ENCODE assay signal across 13 cellular contexts in the genomic region with DNA sequence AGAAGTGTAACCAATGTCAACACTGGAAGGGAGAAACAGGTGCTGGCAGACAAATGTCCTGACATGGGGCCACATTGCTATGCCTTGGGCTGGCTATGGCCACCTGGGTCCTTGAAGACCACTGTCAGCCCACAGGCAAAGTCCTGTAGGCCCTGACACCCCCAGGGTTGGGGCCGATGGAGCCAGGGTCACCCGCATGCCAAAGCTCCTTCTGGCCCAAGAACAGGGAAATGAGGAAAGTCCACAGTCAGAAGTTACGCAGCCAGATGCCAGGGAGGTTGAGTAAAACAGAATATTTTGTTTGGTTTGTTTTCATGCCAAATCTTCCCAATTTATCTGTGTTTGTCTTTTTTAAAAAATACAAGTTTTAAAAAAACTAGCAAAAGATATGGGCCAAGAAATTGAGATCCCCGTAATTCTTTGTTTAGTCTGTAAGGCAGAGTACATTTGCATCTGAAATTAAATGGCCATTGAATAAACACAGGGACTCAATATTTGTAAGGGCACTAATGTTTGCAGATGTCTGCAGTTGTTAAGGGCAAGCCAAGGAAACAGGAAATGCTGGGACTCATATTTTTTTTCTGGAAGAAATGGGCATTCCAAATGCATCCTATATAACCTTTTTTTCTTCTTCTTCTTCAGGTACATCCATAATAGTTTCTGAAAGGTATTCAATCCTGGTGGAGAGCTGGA.
A peak's percentile ranks its signal among the peaks of the same experiment; 100 is the strongest.
DNase-seq lines count a peak whose midpoint lies in the region; TF ChIP-seq lines count a peak whose summit lies in the region.
"Had no signal": no experiment of that assay in that cellular context is flagged by ENCODE, and none has a peak within 500 bp of the region (broad histone marks: within the 10 kb centered on the region; RNA-seq: fewer than 3 reads in every experiment).

No MANE protein-coding gene starts in this region.

- H3K4me1 Mint-ChIP-seq in T-helper 2 cell treated with Interferon-gamma antibody and Interleukin-4, amounts not matched to agents 5 μg/mL and 100 μg/mL, for 36 hours (ENCODE audit: low read depth), result peaks cover 20% of the 10 kb centered on the region

- no peaks in the 10 kb centered on the region for H3K9me3 Mint-ChIP-seq in T-helper 2 cell treated with Interferon-gamma antibody and Interleukin-4, amounts not matched to agents 5 μg/mL and 100 μg/mL, for 36 hours

- no peak overlapping the region for H3K27ac Mint-ChIP-seq in T-helper 2 cell treated with Interferon-gamma antibody and Interleukin-4, amounts not matched to agents 5 μg/mL and 100 μg/mL, for 36 hours

- DNase-seq in NCI-H774 (lab: John Stamatoyannopoulos, UW) (peak; percentile 46), islet precursor cell (peak; percentile 47), AG08395 (ENCODE audit: low spot score) (no peak), mucosa of gallbladder (ENCODE audit: low spot score) (no peak)
- DNase-seq in T-helper 2 cell treated with Interferon-gamma antibody and Interleukin-4, amounts not matched to agents 5 μg/mL and 100 μg/mL, for 36 hours (ENCODE audit: low spot score), result no peak
- DNase-seq: dermis blood vessel endothelial cell; NCI-H1694 treated with DMSO at 0.1 percent for 48 hours; NK-92 treated with Interleukin-12 subunit alpha and Interleukin-12 subunit beta, amount 100 ng/mL, for 24 hours; SHP77; stimulated activated CD4-positive, alpha-beta T cell treated with anti-CD3 and anti-CD28 coated beads, Interleukin-4, amount 100 ng/mL, for 24 hours; stimulated activated naive CD4-positive, alpha-beta T cell treated with Interleukin-2 at 50 U/mL for 16 hours had no signal

- no peak for TF ChIP-seq CTCF in DOHH2 (IDR thresholded peaks at IDR 0.05; ENCODE audit: low read depth, low read length, poor library complexity, severe bottlenecking)

- H3K27ac ChIP-seq in DOHH2 (ENCODE audit: low read depth, low read length) (peak overlapping the region; percentile 64; the same call in 1 of the 2 replicates), subcutaneous abdominal adipose tissue (ENCODE audit: low read depth, low read length) (peak overlapping the region; percentile 71)

- H3K36me3 ChIP-seq in DOHH2 (ENCODE audit: control insufficient read depth, low read length) (no peaks in the 10 kb centered on the region), subcutaneous abdominal adipose tissue (ENCODE audit: control insufficient read depth in 5 of 5, insufficient read depth in 5 of 5, low read length in 5 of 5) (no peaks in the 10 kb centered on the region)

- H3K9ac ChIP-seq in subcutaneous abdominal adipose tissue (ENCODE audit: low read length in 5 of 5), result no peak overlapping the region

- H3K27me3 ChIP-seq in DOHH2 (ENCODE audit: control insufficient read depth, low read length) (no peaks in the 10 kb centered on the region), subcutaneous abdominal adipose tissue (ENCODE audit: control insufficient read depth in 5 of 5, insufficient read depth in 4 of 5, low read length in 5 of 5) (no peaks in the 10 kb centered on the region)

- H3K4me1 ChIP-seq in DOHH2 (ENCODE audit: control insufficient read depth, low read length) (peaks cover 46% of the 10 kb centered on the region), subcutaneous abdominal adipose tissue (ENCODE audit: control insufficient read depth in 5 of 5, insufficient read depth in 5 of 5, low read length in 5 of 5) (peaks cover 0 to 41% (median 32%) of the 10 kb centered on the region in 5 donors)

- no peaks in the 10 kb centered on the region for H3K9me2 ChIP-seq in DOHH2 (replicated peaks; ENCODE audit: control insufficient read depth, low read length)

- H3K4me3 ChIP-seq in DOHH2 (ENCODE audit: low read length), result peak overlapping the region; percentile 55
- no peak overlapping the region for H3K4me3 ChIP-seq in subcutaneous abdominal adipose tissue (ENCODE audit: low read depth in 1 of 5, low read length in 5 of 5)

- no peaks in the 10 kb centered on the region for H4K20me1 ChIP-seq in DOHH2 (ENCODE audit: control insufficient read depth, insufficient read depth, low read depth, low read length)

- H3K4me3 Mint-ChIP-seq in T-helper 2 cell treated with Interferon-gamma antibody and Interleukin-4, amounts not matched to agents 5 μg/mL and 100 μg/mL, for 36 hours, result no peak overlapping the region

- peak overlapping the region; percentile 73 for H3K4me2 ChIP-seq in DOHH2 (ENCODE audit: low read length)

- H3K27me3 Mint-ChIP-seq in T-helper 2 cell treated with Interferon-gamma antibody and Interleukin-4, amounts not matched to agents 5 μg/mL and 100 μg/mL, for 36 hours (ENCODE audit: low read depth), result no peaks in the 10 kb centered on the region

- H3K9me3 ChIP-seq in DOHH2 (ENCODE audit: control insufficient read depth, insufficient read depth, low read length) (no peaks in the 10 kb centered on the region), subcutaneous abdominal adipose tissue (ENCODE audit: control insufficient read depth in 5 of 5, low read length in 5 of 5) (no peaks in the 10 kb centered on the region)

- peaks cover 5% of the 10 kb centered on the region; the same call in 1 of the 2 replicates for H3F3A ChIP-seq in DOHH2 (ENCODE audit: control insufficient read depth, insufficient read depth)

- H3K36me3 Mint-ChIP-seq in T-helper 2 cell treated with Interferon-gamma antibody and Interleukin-4, amounts not matched to agents 5 μg/mL and 100 μg/mL, for 36 hours (ENCODE audit: low read depth), result peaks cover 4% of the 10 kb centered on the region

- H3K79me2 ChIP-seq in DOHH2 (ENCODE audit: control insufficient read depth, low read length), result no peaks in the 10 kb centered on the region

Comparison
In these comparisons a context has a peak if more than half of its experiments do, and no peak if none do; other contexts are left out.
1. DNase-seq: peak in NCI-H774 (single experiment) and islet precursor cell (single experiment); none in AG08395 (single experiment), mucosa of gallbladder (single experiment) and T-helper 2 cell treated with Interferon-gamma antibody and Interleukin-4, amounts not matched to agents 5 μg/mL and 100 μg/mL, for 36 hours (single experiment).